Comparison of ENCODE assay signal across 26 cellular contexts in genomic region chr2:189585357-189585756, GRCh38. TPM values are rescaled to one million over a fixed set of nuclear protein-coding genes. Genes with fewer than 3 reads are reported as not detected.
DNase-seq lines count a peak whose midpoint lies in the region; ATAC-seq, FAIRE-seq and TF ChIP-seq lines count a peak whose summit lies in the region.
"Had no signal": no experiment of that assay in that cellular context is flagged by ENCODE, and none has a peak within 500 bp of the region (broad histone marks: within the 10 kb centered on the region; RNA-seq: fewer than 3 reads in every experiment).

No MANE protein-coding gene starts in this region.

- in situ Hi-C loops in IMR-90 (cut with MboI; ENCODE audit: low sequenced_read_pairs): no loop called here
- in situ Hi-C loops in mammary epithelial cell (cut with MboI; ENCODE audit: low sequenced_read_pairs in 2 of 2): no loop called here

- CTCF ChIA-PET in IMR-90 (lab: Yijun Ruan, JAX) (no interaction called here), mammary epithelial cell (lab: Charles Lee; ENCODE audit: low non-redundant PET) (no interaction called here)

- H3K27me3 ChIP-seq in IMR-90 (ENCODE audit: control insufficient read depth, insufficient read depth, low read length) (peaks cover 2% of the 10 kb centered on the region; the same call in 1 of the 2 replicates), mammary epithelial cell (ENCODE audit: insufficient read depth, low read length) (peaks cover 2% of the 10 kb centered on the region)

- peak overlapping the region; percentile 50 for H2BK5ac ChIP-seq in IMR-90 (ENCODE audit: low read depth, low read length, poor library complexity, severe bottlenecking)

- intact Hi-C loops in IMR-90 (cut with micrococcal nuclease): no loop called here
- intact Hi-C loops in mammary epithelial cell (cut with micrococcal nuclease): no loop called here

- no peak overlapping the region; the same call in 1 of the 2 replicates for H4K91ac ChIP-seq in IMR-90 (ENCODE audit: insufficient read depth, low read depth, low read length)

- 0 out of 2 replicates have a peak overlapping the region, but pooled peaks have one; percentile 15 for H3K14ac ChIP-seq in IMR-90 (replicated peaks; ENCODE audit: low read depth, low read length)

- no peak for TF ChIP-seq CTCF in IMR-90 (conservative IDR thresholded peaks at IDR 0.05; ENCODE audit: low read depth, low read length)
- TF ChIP-seq CTCF in mammary epithelial cell (conservative IDR thresholded peaks at IDR 0.05 in 1 of 2, IDR thresholded peaks at IDR 0.05 in 1 of 2; ENCODE audit: extremely low read depth in 1 of 2, insufficient read depth in 1 of 2, low read depth in 1 of 2, low read length in 2 of 2): no peak

- WGBS in IMR-90 (ENCODE audit: extremely low coverage in 2 of 2, insufficient read length in 1 of 2), 2 experiments: no CpG with 5 or more reads among the region's 4 CpGs
- WGBS in mammary epithelial cell (ENCODE audit: low coverage, missing lambda C conversion rate): 56% methylated on average over 4 of the region's 4 CpGs

- TF ChIP-seq POLR2A in GM12891 (IDR thresholded peaks at IDR 0.05; ENCODE audit: low read depth, low read length): no peak
- no peak for TF ChIP-seq POLR2A in IMR-90 (IDR thresholded peaks at IDR 0.05; ENCODE audit: low read depth, low read length)

- dilution Hi-C loops in IMR-90 (cut with HindIII; ENCODE audit: low sequenced_read_pairs, unreplicated experiment) (no loop called here), mammary epithelial cell (cut with HindIII; ENCODE audit: low sequenced_read_pairs) (no loop called here)

- no peak overlapping the region; the same call in 1 of the 2 replicates for H2AK5ac ChIP-seq in IMR-90 (ENCODE audit: low read depth, low read length)

- H3K4me2 ChIP-seq in IMR-90 (ENCODE audit: low read depth, low read length) (no peak overlapping the region), mammary epithelial cell (ENCODE audit: insufficient read depth, low read depth, low read length) (no peak overlapping the region)

- no peak for TF ChIP-seq RAD21 in IMR-90 (IDR thresholded peaks at IDR 0.05; ENCODE audit: low read length)

- H3K56ac ChIP-seq in IMR-90 (ENCODE audit: extremely low read depth, insufficient read depth, low read length): no peak overlapping the region

- ATAC-seq in IMR-90 (ENCODE audit: low read depth): no peak
- ATAC-seq in esophagus mucosa: peak; percentile 57
- no peak for ATAC-seq in GM19035 (IDR thresholded peaks at IDR 0.05; ENCODE audit: unreplicated experiment)
- ATAC-seq: CD8-positive, alpha-beta T cell had no signal

- H3K27ac ChIP-seq in IMR-90 (ENCODE audit: insufficient read depth, low read length): no peak overlapping the region
- no peak overlapping the region for H3K27ac ChIP-seq in mammary epithelial cell (ENCODE audit: insufficient read depth, low read depth, low read length)
- H3K27ac ChIP-seq: C4-2B, SK-N-MC had no signal

- H4K8ac ChIP-seq in IMR-90 (ENCODE audit: low read depth in 2 of 2, low read length in 2 of 2): peak overlapping the region in 1 of 2 experiments; percentile 40; a peak in 1 of 4 replicates

- no peak overlapping the region for H2BK20ac ChIP-seq in IMR-90 (ENCODE audit: low read depth, low read length)

- no peak overlapping the region for H2AK9ac ChIP-seq in IMR-90 (replicated peaks; ENCODE audit: low read depth, low read length, poor library complexity)

- H3K9me1 ChIP-seq in IMR-90 (ENCODE audit: insufficient read depth, low read length): peaks cover 5% of the 10 kb centered on the region; the same call in 1 of the 2 replicates

- no peak overlapping the region for H2AFZ ChIP-seq in IMR-90 (replicated peaks; ENCODE audit: low read length, poor library complexity)
- no peak overlapping the region for H2AFZ ChIP-seq in mammary epithelial cell (ENCODE audit: low read depth, low read length)

- H3K9me3 ChIP-seq in IMR-90 (ENCODE audit: control insufficient read depth, insufficient read depth, low read length): no peaks in the 10 kb centered on the region
- no peaks in the 10 kb centered on the region for H3K9me3 ChIP-seq in mammary epithelial cell (replicated peaks; ENCODE audit: insufficient read depth, low read length)

- H3K4me1 ChIP-seq in IMR-90 (ENCODE audit: control insufficient read depth, insufficient read depth, low read length): no peaks in the 10 kb centered on the region
- H3K4me1 ChIP-seq in mammary epithelial cell (ENCODE audit: insufficient read depth, low read length): peaks cover 12% of the 10 kb centered on the region

- no peaks in the 10 kb centered on the region for H3K79me2 ChIP-seq in mammary epithelial cell (ENCODE audit: insufficient read depth, low read length)

- no peaks in the 10 kb centered on the region for H3K79me1 ChIP-seq in IMR-90 (ENCODE audit: low read depth in 1 of 2, low read length in 2 of 2)

- H3K4me3 ChIP-seq in IMR-90 (ENCODE audit: insufficient read depth, low read depth, low read length) (no peak overlapping the region), mammary epithelial cell (replicated peaks in 1 of 3; ENCODE audit: insufficient read depth in 1 of 3, low read depth in 2 of 3, low read length in 3 of 3) (no peak overlapping the region)
- H3K4me3 ChIP-seq: SK-N-MC had no signal

- no peak overlapping the region for H4K5ac ChIP-seq in IMR-90 (ENCODE audit: low read depth, low read length)

- H3K23ac ChIP-seq in IMR-90 (ENCODE audit: low read depth, low read length): no peak overlapping the region

- FAIRE-seq in GM12891 (lab: Jason Lieb, UNC) (no peak), frontal cortex (lab: Jason Lieb, UNC) (no peak)
- FAIRE-seq: GM12892, GM19239, H1, RCC 7860 had no signal

- H3K36me3 ChIP-seq in IMR-90 (ENCODE audit: control insufficient read depth, insufficient read depth, low read length) (no peaks in the 10 kb centered on the region), mammary epithelial cell (ENCODE audit: insufficient read depth, low read length) (no peaks in the 10 kb centered on the region)

- peak overlapping the region; percentile 47; the same call in 1 of the 2 replicates for H3K4ac ChIP-seq in IMR-90 (ENCODE audit: low read depth, low read length)

- DNase-seq in GM12891 (ENCODE audit: insufficient read length, low spot score) (no peak), IMR-90 (no peak), mammary epithelial cell (peak; percentile 52), frontal cortex (ENCODE audit: low spot score in 2 of 2) (no peak)
- no peak for DNase-seq in stimulated activated CD4-positive, alpha-beta T cell treated with anti-CD3 and anti-CD28 coated beads, Interleukin-4, amount 100 ng/mL, for 4 hours
- DNase-seq: CD8-positive, alpha-beta T cell; DMS 273 treated with DMSO at 0.1 percent for 48 hours; DMS79; EL; GDM1; HCEC 1CT; Karpas-422; NCI-H1092 treated with DMSO at 0.1 percent for 48 hours; NCI-H1436; NCI-H187 treated with DMSO at 0.1 percent for 48 hours; NCI-H446 treated with DMSO at 0.1 percent for 48 hours; NCI-H526; SIG-M5 had no signal

- no peak overlapping the region for H3K18ac ChIP-seq in IMR-90 (ENCODE audit: low read depth, low read length)

- no peaks in the 10 kb centered on the region for H4K20me1 ChIP-seq in IMR-90 (ENCODE audit: insufficient read depth, low read length)
- H4K20me1 ChIP-seq in mammary epithelial cell (ENCODE audit: insufficient read depth, low read length): no peaks in the 10 kb centered on the region

- peak overlapping the region; percentile 20; the same call in 1 of the 2 replicates for H2BK120ac ChIP-seq in IMR-90 (ENCODE audit: low read depth, low read length)

- H2BK15ac ChIP-seq in IMR-90 (ENCODE audit: low read depth, low read length): no peak overlapping the region

- H3K9ac ChIP-seq in IMR-90 (ENCODE audit: low read depth, low read length): no peak overlapping the region
- H3K9ac ChIP-seq in mammary epithelial cell (ENCODE audit: insufficient read depth, low read length): no peak overlapping the region

- BruUV-seq in IMR-90 (replicated peaks; lab: Mats Ljungman, UMichigan) (no TSS peak), mammary epithelial cell (replicated peaks; lab: Mats Ljungman, UMichigan) (no TSS peak)

- POLR2A ChIA-PET in IMR-90 (lab: Charles Lee; ENCODE audit: unreplicated experiment): interaction anchor here (0.5 kb wide), 2 partner anchors 1253 to 1735 kb away, joined by 5 to 8 read pairs; no protein-coding TSS in a partner anchor

TF ChIP-seq in GM12891, 5 proteins besides CTCF, POLR2A, EP300 and RAD21:
- TF ChIP-seq SPI1 (IDR thresholded peaks at IDR 0.05; ENCODE audit: low read depth, low read length) (peak; percentile 16; the same call in 1 of the 2 replicates), POLR2AphosphoS5 (IDR thresholded peaks at IDR 0.05; ENCODE audit: low read depth, low read length) (no peak), POU2F2 (IDR thresholded peaks at IDR 0.05; ENCODE audit: low read depth, low read length) (no peak), PAX5 (IDR thresholded peaks at IDR 0.05; ENCODE audit: insufficient read depth, low read length, severe bottlenecking) (no peak)

TF ChIP-seq in IMR-90, 13 proteins besides CTCF, POLR2A, EP300 and RAD21 (continues in another document):
- no peak for TF ChIP-seq MAFK (IDR thresholded peaks at IDR 0.05; ENCODE audit: low read depth, low read length)
- TF ChIP-seq CHD1 (IDR thresholded peaks at IDR 0.05; ENCODE audit: low read depth, low read length): no peak
- TF ChIP-seq MAZ (IDR thresholded peaks at IDR 0.05; ENCODE audit: borderline replicate concordance, low read depth, low read length): no peak
- TF ChIP-seq, protein P1, sequence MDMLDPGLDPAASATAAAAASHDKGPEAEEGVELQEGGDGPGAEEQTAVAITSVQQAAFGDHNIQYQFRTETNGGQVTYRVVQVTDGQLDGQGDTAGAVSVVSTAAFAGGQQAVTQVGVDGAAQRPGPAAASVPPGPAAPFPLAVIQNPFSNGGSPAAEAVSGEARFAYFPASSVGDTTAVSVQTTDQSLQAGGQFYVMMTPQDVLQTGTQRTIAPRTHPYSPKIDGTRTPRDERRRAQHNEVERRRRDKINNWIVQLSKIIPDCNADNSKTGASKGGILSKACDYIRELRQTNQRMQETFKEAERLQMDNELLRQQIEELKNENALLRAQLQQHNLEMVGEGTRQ (IDR thresholded peaks at IDR 0.05; ENCODE audit: low read depth, low read length): no peak

RNA-seq across cellular contexts. Expression of gene SLC40A1, which starts 4.8 kb away (rescaled TPM):
- 0.05 TPM for polyA plus RNA-seq in GM12891 (2012; ENCODE audit: low read depth, missing spikeins)
- 3.9 and 5.0 TPM in 2 replicates for total RNA-seq in IMR-90 (2012; rRNA removed)
- 1.3 and 1.5 TPM in 2 replicates for polyA plus RNA-seq in IMR-90 (2012; rRNA removed)
- 1.0 and 1.5 TPM in 2 replicates for polyA plus RNA-seq in IMR-90 (2012; cell fraction: cytosol; rRNA removed)
- 0.25 and 1.4 TPM in 2 replicates for polyA plus RNA-seq in IMR-90 (2012; cell fraction: nucleus; rRNA removed; ENCODE audit: low replicate concordance)
- total RNA-seq in mammary epithelial cell: 1 to 10 TPM in 1 of 2 donors, not detected in 1; 3.2 TPM
- polyA plus RNA-seq in mammary epithelial cell: not detected
- not detected for polyA minus RNA-seq in mammary epithelial cell
- total RNA-seq in esophagus mucosa: 11.8 TPM
- total RNA-seq in frontal cortex: 45.2 TPM
- total RNA-seq: H1 had no signal
